1 cellular context compared by ENCODE assay signal in genomic region chr10:557792-558328, GRCh38.
A peak's percentile ranks its signal among the peaks of the same experiment; 100 is the strongest.
TF ChIP-seq lines count a peak whose summit lies in the region.

No MANE protein-coding gene starts in this region.

TF ChIP-seq in WTC11, 78 proteins besides CTCF, POLR2A, EP300 and RAD21 (continued from another document):
- TF ChIP-seq AR (CRISPR knock-in tag; IDR thresholded peaks at IDR 0.05): no peak
- no peak for TF ChIP-seq OVOL2 (CRISPR knock-in tag; IDR thresholded peaks at IDR 0.05; ENCODE audit: borderline replicate concordance)
- no peak for TF ChIP-seq ZNF396 (CRISPR knock-in tag; IDR thresholded peaks at IDR 0.05; ENCODE audit: borderline replicate concordance)
- no peak for TF ChIP-seq NFE2L1 (CRISPR knock-in tag; IDR thresholded peaks at IDR 0.05)
- no peak for TF ChIP-seq ERG (CRISPR knock-in tag; IDR thresholded peaks at IDR 0.05)
- no peak for TF ChIP-seq ZNF281 (CRISPR knock-in tag; IDR thresholded peaks at IDR 0.05)
- TF ChIP-seq USF2 (CRISPR knock-in tag; IDR thresholded peaks at IDR 0.05): peak; percentile 76
- TF ChIP-seq MAX (CRISPR knock-in tag; IDR thresholded peaks at IDR 0.05): no peak
- no peak for TF ChIP-seq ZNF138 (CRISPR knock-in tag; conservative IDR thresholded peaks at IDR 0.05)
- no peak for TF ChIP-seq TEAD4 (CRISPR knock-in tag; IDR thresholded peaks at IDR 0.05)
- TF ChIP-seq USF1 (CRISPR knock-in tag; IDR thresholded peaks at IDR 0.05): peak; percentile 67
- TF ChIP-seq KAT7 (CRISPR knock-in tag; IDR thresholded peaks at IDR 0.05; ENCODE audit: borderline replicate concordance): no peak
